Comparison of ENCODE assay signal across 1 cellular context in genomic region chr20:38167466-38167850, GRCh38.
TF ChIP-seq lines count a peak whose summit lies in the region.

No MANE protein-coding gene starts in this region.

TF ChIP-seq in H1, 55 proteins besides CTCF, POLR2A, EP300 and RAD21:
- TF ChIP-seq JUN (IDR thresholded peaks at IDR 0.05; ENCODE audit: low read depth, low read length), result no peak
- no peak for TF ChIP-seq SIX5 (IDR thresholded peaks at IDR 0.05; ENCODE audit: low read depth, low read length)
- no peak for TF ChIP-seq CREB1 (IDR thresholded peaks at IDR 0.05)
- no peak for TF ChIP-seq SP2 (IDR thresholded peaks at IDR 0.05; ENCODE audit: low read length)
- no peak for TF ChIP-seq ZNF274 (IDR thresholded peaks at IDR 0.05; ENCODE audit: borderline replicate concordance, extremely low read depth, low read length)
- no peak for TF ChIP-seq GABPA (IDR thresholded peaks at IDR 0.05; ENCODE audit: borderline replicate concordance, insufficient read depth, low read length)
- TF ChIP-seq CEBPB (IDR thresholded peaks at IDR 0.05; ENCODE audit: low read depth, low read length), result no peak
- no peak for TF ChIP-seq PHF8 (conservative IDR thresholded peaks at IDR 0.05; ENCODE audit: low read depth, low read length)
- TF ChIP-seq CHD2 (IDR thresholded peaks at IDR 0.05; ENCODE audit: low read length), result no peak
- no peak for TF ChIP-seq JUND (IDR thresholded peaks at IDR 0.05; ENCODE audit: low read length)
- no peak for TF ChIP-seq RXRA (IDR thresholded peaks at IDR 0.05; ENCODE audit: insufficient read depth, low read depth, low read length)
- no peak for TF ChIP-seq SRF (IDR thresholded peaks at IDR 0.05; ENCODE audit: low read depth, low read length)
- no peak for TF ChIP-seq POU5F1 (IDR thresholded peaks at IDR 0.05; ENCODE audit: low read depth, low read length)
- TF ChIP-seq SUZ12 (IDR thresholded peaks at IDR 0.05; ENCODE audit: low read length), result no peak
- TF ChIP-seq TCF12 (IDR thresholded peaks at IDR 0.05; ENCODE audit: low read depth, low read length), result no peak
- TF ChIP-seq RNF2 (IDR thresholded peaks at IDR 0.05; ENCODE audit: borderline replicate concordance, low read depth, low read length, missing control alignments, poor library complexity, severe bottlenecking), result no peak
- no peak for TF ChIP-seq SIRT6 (IDR thresholded peaks at IDR 0.05; ENCODE audit: low read length)
